10 cellular contexts compared by ENCODE assay signal in the genomic region with DNA sequence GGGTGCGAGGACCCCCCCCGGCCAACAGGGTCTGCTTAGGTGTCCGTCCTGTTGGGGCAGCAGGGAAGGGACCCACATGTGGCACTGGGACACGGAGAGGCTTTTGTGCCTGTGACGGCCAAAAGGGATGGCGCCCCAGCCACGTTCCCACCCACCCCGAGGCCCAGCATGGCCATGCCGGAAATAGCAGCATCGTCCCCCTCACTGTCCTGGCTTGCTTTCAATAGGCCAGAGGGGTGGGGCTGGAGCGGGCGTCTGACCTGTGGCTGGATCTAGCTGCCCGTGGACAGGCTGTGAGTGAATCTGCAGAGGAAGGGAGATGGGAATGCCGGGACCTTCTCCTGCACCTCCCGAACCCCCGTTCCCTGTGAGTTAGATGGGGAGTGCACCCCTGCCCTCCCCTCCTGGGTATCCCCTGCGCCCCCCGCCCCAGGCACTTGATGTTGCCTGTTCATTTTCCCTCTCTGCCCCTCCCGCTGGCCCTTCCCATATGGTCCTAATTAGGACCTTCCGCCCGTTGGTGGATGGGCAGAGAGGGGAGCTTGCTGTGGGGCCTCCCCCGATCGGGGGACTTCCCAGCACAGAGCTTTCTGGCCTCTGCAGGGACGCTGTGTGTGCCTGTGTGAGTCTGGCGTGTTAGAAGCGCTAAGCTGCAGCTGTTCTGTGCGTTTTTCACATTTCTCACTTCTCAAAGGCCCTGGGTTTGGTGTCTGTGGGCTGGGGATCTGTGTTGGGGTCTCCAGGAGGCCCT.
DNase-seq lines count a peak whose midpoint lies in the region; ATAC-seq, FAIRE-seq and TF ChIP-seq lines count a peak whose summit lies in the region.
"Had no signal": no experiment of that assay in that cellular context is flagged by ENCODE, and none has a peak within 500 bp of the region (broad histone marks: within the 10 kb centered on the region; RNA-seq: fewer than 3 reads in every experiment).

No MANE protein-coding gene starts in this region.

- H3K36me3 ChIP-seq in SJCRH30 (no peaks in the 10 kb centered on the region), esophagus muscularis mucosa (no peaks in the 10 kb centered on the region)
- H3K36me3 ChIP-seq: thoracic aorta had no signal

- H3K4me3 ChIP-seq in SJCRH30: no peak overlapping the region
- H3K4me3 ChIP-seq in esophagus muscularis mucosa: peak overlapping the region in 2 of 4 donors; percentile 6 to 21
- H3K4me3 ChIP-seq: thoracic aorta had no signal

- H3K27ac ChIP-seq in SJCRH30 (peak overlapping the region; percentile 37), esophagus muscularis mucosa (replicated peaks in 1 of 4) (peak overlapping the region; percentile 25 to 99 (median 97))
- H3K27ac ChIP-seq: thoracic aorta had no signal

- TF ChIP-seq CTCF in esophagus muscularis mucosa (IDR thresholded peaks at IDR 0.05): no peak

- intact Hi-C loops in esophagus muscularis mucosa (cut with DNase I): no loop called here
- intact Hi-C loops in posterior vena cava (cut with DNase I): loop anchor here in 1 of 2 donors (5.0 kb wide), 1 partner anchor 44 kb away; no protein-coding TSS in a partner anchor

- peaks cover 68% of the 10 kb centered on the region for H3K4me1 ChIP-seq in SJCRH30
- peaks cover 89 to 100% (median 100%) of the 10 kb centered on the region in 4 donors for H3K4me1 ChIP-seq in esophagus muscularis mucosa

- no peak for ATAC-seq in GM19455 (IDR thresholded peaks at IDR 0.05; ENCODE audit: unreplicated experiment)

- no peaks in the 10 kb centered on the region for H3K27me3 ChIP-seq in SJCRH30
- no peaks in the 10 kb centered on the region for H3K27me3 ChIP-seq in esophagus muscularis mucosa

- TF ChIP-seq EP300 in esophagus muscularis mucosa (IDR thresholded peaks at IDR 0.05): no peak

- H3K9me3 ChIP-seq in SJCRH30 (replicated peaks): no peaks in the 10 kb centered on the region
- no peaks in the 10 kb centered on the region for H3K9me3 ChIP-seq in esophagus muscularis mucosa
- H3K9me3 ChIP-seq: thoracic aorta had no signal

- 26% methylated on average over 10 of the region's 27 CpGs for WGBS in esophagus muscularis mucosa

- DNase-seq in GM12892 (ENCODE audit: insufficient read length) (no peak), SJCRH30 (peak; percentile 78 to 83), esophagus muscularis mucosa (ENCODE audit: extremely low spot score) (no peak), posterior vena cava (ENCODE audit: low spot score) (peak; percentile 79), NCI-H345 treated with DMSO at 0.1 percent for 48 hours (lab: John Stamatoyannopoulos, UW; ENCODE audit: unreplicated experiment) (no peak), NCI-H2171 treated with DMSO at 0.1 percent for 48 hours (lab: John Stamatoyannopoulos, UW) (no peak), NCI-H146 (lab: John Stamatoyannopoulos, UW) (no peak)
- DNase-seq: activated gamma-delta T cell had no signal

- peak; percentile 57 for FAIRE-seq in GM12892 (lab: Jason Lieb, UNC)

- no peak for TF ChIP-seq POLR2A in GM12892 (IDR thresholded peaks at IDR 0.05; ENCODE audit: low read depth, low read length)
- TF ChIP-seq POLR2A in esophagus muscularis mucosa (IDR thresholded peaks at IDR 0.05; ENCODE audit: low read depth): no peak

Comparison
In these comparisons a context has a peak if more than half of its experiments do, and no peak if none do; other contexts are left out.
1. DNase-seq: peak in SJCRH30 (2 of 2) and posterior vena cava (single experiment); none in GM12892 (single experiment), esophagus muscularis mucosa (single experiment), NCI-H345 treated with DMSO at 0.1 percent for 48 hours (single experiment), NCI-H2171 treated with DMSO at 0.1 percent for 48 hours (single experiment) and NCI-H146 (single experiment).